ENCODE assay signal across 1 cellular context in genomic region chr3:33054100-33055097, GRCh38.
TF ChIP-seq lines count a peak whose summit lies in the region.

No MANE protein-coding gene starts in this region.

TF ChIP-seq in K562, 482 proteins besides CTCF, POLR2A, EP300 and RAD21 (continued from another document):
- TF ChIP-seq CBX8 (IDR thresholded peaks at IDR 0.05; ENCODE audit: borderline replicate concordance, extremely low read depth, low read depth, low read length, poor library complexity, severe bottlenecking) (no peak), HDAC8 (tag; IDR thresholded peaks at IDR 0.05) (no peak), CLOCK (CRISPR knock-in tag; IDR thresholded peaks at IDR 0.05; ENCODE audit: borderline replicate concordance) (no peak), MED1 (CRISPR knock-in tag; IDR thresholded peaks at IDR 0.05; ENCODE audit: borderline replicate concordance) (no peak), MYNN (IDR thresholded peaks at IDR 0.05) (peak; percentile 57; the same call in 1 of the 2 replicates), MYNN (CRISPR knock-in tag; IDR thresholded peaks at IDR 0.05) (no peak), MBD2 (IDR thresholded peaks at IDR 0.05; ENCODE audit: borderline replicate concordance, low read depth) (peak; percentile 67), ZZZ3 (IDR thresholded peaks at IDR 0.05) (no peak), SNAPC5 (CRISPR knock-in tag; IDR thresholded peaks at IDR 0.05) (no peak), PCBP1 (IDR thresholded peaks at IDR 0.05; ENCODE audit: low read depth, low read length, poor library complexity, severe bottlenecking) (no peak), ZFP36 (IDR thresholded peaks at IDR 0.05; ENCODE audit: low read depth, low read length, partially characterized antibody) (no peak), ZNF583 (CRISPR knock-in tag; IDR thresholded peaks at IDR 0.05) (0 out of 2 replicates have a peak, but pooled peaks have one; percentile 13), ZNF696 (CRISPR knock-in tag; conservative IDR thresholded peaks at IDR 0.05) (no peak), BHLHE40 (IDR thresholded peaks at IDR 0.05; ENCODE audit: low read length) (peak; percentile 36; the same call in 1 of the 2 replicates), TCFL5 (CRISPR knock-in tag; conservative IDR thresholded peaks at IDR 0.05) (no peak), ZNF780A (CRISPR knock-in tag; IDR thresholded peaks at IDR 0.05) (no peak), ARID3B (CRISPR knock-in tag; IDR thresholded peaks at IDR 0.05; ENCODE audit: borderline replicate concordance) (no peak), MCM7 (IDR thresholded peaks at IDR 0.05) (no peak), PBX2 (CRISPR knock-in tag; IDR thresholded peaks at IDR 0.05; ENCODE audit: low read depth) (no peak), PBX2 (tag; conservative IDR thresholded peaks at IDR 0.05; ENCODE audit: low read depth) (peak; percentile 50; the same call in 1 of the 2 replicates), ZNF253 (CRISPR knock-in tag; conservative IDR thresholded peaks at IDR 0.05) (no peak)
